In genomic region chr17:81837641-81838040, GRCh38 we compare ENCODE assay signal across 1 cellular context.
TF ChIP-seq lines count a peak whose summit lies in the region.

No MANE protein-coding gene starts in this region.

TF ChIP-seq in H1, 55 proteins besides CTCF, POLR2A, EP300 and RAD21:
- TF ChIP-seq CTBP2 (IDR thresholded peaks at IDR 0.05; ENCODE audit: borderline replicate concordance, insufficient read depth, insufficient read length, low read length) (no peak), ATF3 (IDR thresholded peaks at IDR 0.05; ENCODE audit: insufficient read depth, low read depth, low read length) (no peak), BACH1 (IDR thresholded peaks at IDR 0.05; ENCODE audit: low read length) (no peak), RFX5 (IDR thresholded peaks at IDR 0.05; ENCODE audit: borderline replicate concordance, low read depth, low read length) (no peak), TAF1 (IDR thresholded peaks at IDR 0.05; ENCODE audit: low read depth, low read length) (no peak), NRF1 (IDR thresholded peaks at IDR 0.05; ENCODE audit: low read depth, low read length) (no peak), PHF8 (conservative IDR thresholded peaks at IDR 0.05; ENCODE audit: low read depth, low read length) (no peak), SUZ12 (IDR thresholded peaks at IDR 0.05; ENCODE audit: low read length) (no peak), TBP (IDR thresholded peaks at IDR 0.05; ENCODE audit: low read depth, low read length) (no peak)
